In the genomic region with DNA sequence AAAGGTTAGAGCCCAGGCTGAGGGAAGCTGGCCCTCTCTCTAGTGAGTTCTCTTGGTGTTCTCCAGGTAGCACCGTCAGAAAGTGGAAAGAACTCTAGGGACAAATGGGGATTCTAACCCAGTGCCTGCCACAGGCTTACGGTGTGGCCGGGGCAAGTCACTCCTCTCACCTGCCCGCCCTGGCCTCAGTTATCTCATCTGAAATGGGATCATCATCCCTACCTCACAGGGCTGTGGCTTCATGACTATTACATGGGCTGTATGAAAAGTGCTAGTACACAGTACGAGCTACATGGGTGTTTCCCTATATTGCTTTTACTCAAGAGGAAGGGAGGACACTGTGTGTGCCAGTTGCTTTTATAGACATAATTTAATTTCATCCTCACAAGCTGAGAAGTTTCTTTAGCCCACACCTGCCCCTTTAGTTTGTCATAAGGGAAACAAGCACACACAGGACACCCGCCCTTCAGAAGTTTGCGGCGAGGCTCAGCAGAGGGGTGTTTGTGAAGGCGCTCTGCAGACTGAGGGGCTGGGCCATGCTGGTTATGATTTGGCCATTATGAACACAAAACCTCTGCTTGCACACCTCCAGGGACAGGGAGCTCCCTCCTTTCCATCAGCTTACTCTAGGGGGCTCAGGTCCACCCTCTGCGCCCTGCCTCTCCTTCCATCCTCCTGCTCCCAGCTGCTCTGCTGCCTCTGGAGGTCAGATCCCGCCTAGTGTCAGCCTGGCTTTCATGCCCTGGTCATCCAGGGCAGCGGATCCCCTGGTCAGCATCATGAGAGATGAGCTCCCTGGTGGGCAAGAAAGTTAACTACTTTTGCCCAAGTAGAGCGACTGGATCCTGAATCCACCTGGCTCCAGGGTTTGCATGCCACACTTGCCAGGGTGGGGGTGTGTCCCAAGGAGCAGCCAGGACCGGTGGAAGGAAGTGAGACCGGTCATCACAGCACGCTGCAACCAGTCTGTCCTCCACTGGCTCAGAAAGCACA, we compare ENCODE assay signal across 13 cellular contexts. TPM values are rescaled to one million over a fixed set of nuclear protein-coding genes. Genes with fewer than 3 reads are reported as not detected.
DNase-seq lines count a peak whose midpoint lies in the region; ATAC-seq and TF ChIP-seq lines count a peak whose summit lies in the region.
"Had no signal": no experiment of that assay in that cellular context is flagged by ENCODE, and none has a peak within 500 bp of the region (broad histone marks: within the 10 kb centered on the region; RNA-seq: fewer than 3 reads in every experiment).

No MANE protein-coding gene starts in this region.

- CTCF ChIA-PET in T-cell (lab: Charles Lee): no interaction called here
- CTCF ChIA-PET in activated CD4-positive, alpha-beta memory T cell treated with anti-CD3 and anti-CD28 coated beads, Interleukin-2, amount 10 ng/mL, durations not matched to agents 7 days and 5 days (lab: Charles Lee): interaction anchor here (1.1 to 4.8 kb wide), 4 partner anchors 13 to 292 kb away, joined by 3 to 16 read pairs (median 4); no protein-coding TSS in a partner anchor

- DNase-seq in natural killer cell: no peak
- no peak for DNase-seq in natural killer cell treated with Interleukin-12 subunit alpha and Interleukin-12 subunit beta and Interleukin-15 and Interleukin-18, amount 100 ng/mL, for 72 hours (ENCODE audit: low spot score)
- no peak for DNase-seq in T-cell
- peak; percentile 47 for DNase-seq in iPS-NIHi11 (ENCODE audit: low spot score)
- no peak for DNase-seq in LoVo (ENCODE audit: low spot score)
- DNase-seq in putamen (ENCODE audit: low spot score): no peak
- no peak for DNase-seq in activated CD4-positive, alpha-beta memory T cell treated with anti-CD3 and anti-CD28 coated beads, Interleukin-2, amount 10 ng/mL, durations not matched to agents 7 days and 5 days
- DNase-seq: activated CD8-positive, alpha-beta T cell treated with anti-CD3 and anti-CD28 coated beads, Interleukin-2, amount 10 ng/mL, durations not matched to agents 7 days and 5 days; NCI-H2029 treated with DMSO at 0.1 percent for 48 hours; occipital lobe; stimulated activated CD4-positive, alpha-beta T cell treated with anti-CD3 and anti-CD28 coated beads, Interleukin-15, amount 100 ng/mL, for 24 hours had no signal

- ATAC-seq in natural killer cell (no peak), T-cell (replicated peaks in 1 of 4) (no peak), GM18868 (IDR thresholded peaks at IDR 0.05; ENCODE audit: unreplicated experiment) (no peak)
- ATAC-seq in natural killer cell treated with Interleukin-12 subunit alpha and Interleukin-12 subunit beta and Interleukin-15 and Interleukin-18, amount 100 ng/mL, for 72 hours: no peak
- ATAC-seq: activated CD8-positive, alpha-beta T cell treated with anti-CD3 and anti-CD28 coated beads, Interleukin-2, amount 10 ng/mL, durations not matched to agents 7 days and 5 days; activated naive CD4-positive, alpha-beta T cell treated with anti-CD3 and anti-CD28 coated beads, Interleukin-2, amount 50 U/mL, for 72 hours had no signal

- H3K36me3 Mint-ChIP-seq in natural killer cell (no peaks in the 10 kb centered on the region), T-cell (peaks cover 8% of the 10 kb centered on the region)
- no peaks in the 10 kb centered on the region for H3K36me3 Mint-ChIP-seq in natural killer cell treated with Interleukin-12 subunit alpha and Interleukin-12 subunit beta and Interleukin-15 and Interleukin-18, amount 100 ng/mL, for 72 hours
- H3K36me3 Mint-ChIP-seq in activated CD4-positive, alpha-beta memory T cell treated with anti-CD3 and anti-CD28 coated beads, Interleukin-2, amount 10 ng/mL, durations not matched to agents 7 days and 5 days (ENCODE audit: low read depth): peaks cover 20% of the 10 kb centered on the region

- peaks cover 24 to 40% of the 10 kb centered on the region in 2 donors for H3K27me3 Mint-ChIP-seq in natural killer cell (ENCODE audit: low read depth in 2 of 2)
- peaks cover 29 to 35% of the 10 kb centered on the region in 2 donors for H3K27me3 Mint-ChIP-seq in natural killer cell treated with Interleukin-12 subunit alpha and Interleukin-12 subunit beta and Interleukin-15 and Interleukin-18, amount 100 ng/mL, for 72 hours
- peaks cover 43 to 48% of the 10 kb centered on the region in 2 donors for H3K27me3 Mint-ChIP-seq in T-cell
- peaks cover 52% of the 10 kb centered on the region for H3K27me3 Mint-ChIP-seq in activated CD4-positive, alpha-beta memory T cell treated with anti-CD3 and anti-CD28 coated beads, Interleukin-2, amount 10 ng/mL, durations not matched to agents 7 days and 5 days

- H3K9me3 Mint-ChIP-seq in natural killer cell: no peaks in the 10 kb centered on the region
- H3K9me3 Mint-ChIP-seq in natural killer cell treated with Interleukin-12 subunit alpha and Interleukin-12 subunit beta and Interleukin-15 and Interleukin-18, amount 100 ng/mL, for 72 hours: no peaks in the 10 kb centered on the region
- H3K9me3 Mint-ChIP-seq in T-cell: no peaks in the 10 kb centered on the region
- peaks cover 6% of the 10 kb centered on the region for H3K9me3 Mint-ChIP-seq in activated CD4-positive, alpha-beta memory T cell treated with anti-CD3 and anti-CD28 coated beads, Interleukin-2, amount 10 ng/mL, durations not matched to agents 7 days and 5 days

- peak overlapping the region; percentile 35 for H3K4me3 Mint-ChIP-seq in natural killer cell
- H3K4me3 Mint-ChIP-seq in natural killer cell treated with Interleukin-12 subunit alpha and Interleukin-12 subunit beta and Interleukin-15 and Interleukin-18, amount 100 ng/mL, for 72 hours: no peak overlapping the region
- peak overlapping the region; percentile 76 to 83 (median 78) for H3K4me3 Mint-ChIP-seq in T-cell
- no peak overlapping the region for H3K4me3 Mint-ChIP-seq in activated CD4-positive, alpha-beta memory T cell treated with anti-CD3 and anti-CD28 coated beads, Interleukin-2, amount 10 ng/mL, durations not matched to agents 7 days and 5 days

- POLR2A ChIA-PET in T-cell (lab: Charles Lee): no interaction called here
- POLR2A ChIA-PET in activated CD4-positive, alpha-beta memory T cell treated with anti-CD3 and anti-CD28 coated beads, Interleukin-2, amount 10 ng/mL, durations not matched to agents 7 days and 5 days (lab: Charles Lee): interaction anchor here (0.9 to 3.6 kb wide), 4 partner anchors 31 to 213 kb away, joined by 3 to 24 read pairs (median 4); partner anchors contain the start of gene GDPD5

- intact Hi-C loops in natural killer cell (cut with micrococcal nuclease): no loop called here

- H3K4me1 Mint-ChIP-seq in natural killer cell: peaks cover 18 to 29% of the 10 kb centered on the region in 2 donors
- peaks cover 18 to 25% of the 10 kb centered on the region in 2 donors for H3K4me1 Mint-ChIP-seq in natural killer cell treated with Interleukin-12 subunit alpha and Interleukin-12 subunit beta and Interleukin-15 and Interleukin-18, amount 100 ng/mL, for 72 hours (ENCODE audit: low read depth in 2 of 2)
- H3K4me1 Mint-ChIP-seq in T-cell: peaks cover 18 to 26% (median 24%) of the 10 kb centered on the region in 3 donors
- peaks cover 31% of the 10 kb centered on the region for H3K4me1 Mint-ChIP-seq in activated CD4-positive, alpha-beta memory T cell treated with anti-CD3 and anti-CD28 coated beads, Interleukin-2, amount 10 ng/mL, durations not matched to agents 7 days and 5 days

- no peak for TF ChIP-seq CTCF in natural killer cell (IDR thresholded peaks at IDR 0.05)

- H3K27ac Mint-ChIP-seq in natural killer cell: peak overlapping the region in 1 of 2 donors; percentile 39
- H3K27ac Mint-ChIP-seq in natural killer cell treated with Interleukin-12 subunit alpha and Interleukin-12 subunit beta and Interleukin-15 and Interleukin-18, amount 100 ng/mL, for 72 hours: no peak overlapping the region
- H3K27ac Mint-ChIP-seq in T-cell: no peak overlapping the region
- no peak overlapping the region for H3K27ac Mint-ChIP-seq in activated CD4-positive, alpha-beta memory T cell treated with anti-CD3 and anti-CD28 coated beads, Interleukin-2, amount 10 ng/mL, durations not matched to agents 7 days and 5 days
- H3K27ac Mint-ChIP-seq: activated naive CD4-positive, alpha-beta T cell treated with anti-CD3 and anti-CD28 coated beads, Interleukin-2, amount 50 U/mL, for 72 hours had no signal

RNA-seq across cellular contexts. Expression of gene KLHL35, which starts 1.2 kb away (rescaled TPM):
- under 1 TPM; 0.40 to 0.93 (median 0.54) TPM for total RNA-seq in natural killer cell
- total RNA-seq in natural killer cell treated with Interleukin-12 subunit alpha and Interleukin-12 subunit beta and Interleukin-15 and Interleukin-18, amount 100 ng/mL, for 72 hours: 1 to 10 TPM in 1 of 2 donors, under 1 TPM in 1; 0.62 to 1.5 TPM
- total RNA-seq in T-cell: 1 to 10 TPM in 4 of 5 donors, under 1 TPM in 1; 0.33 to 2.9 (median 1.5) TPM
- 1 to 10 TPM in 1 of 2 experiments, under 1 TPM in 1; 0.60 to 1.0 TPM for total RNA-seq in activated CD4-positive, alpha-beta memory T cell treated with anti-CD3 and anti-CD28 coated beads, Interleukin-2, amount 10 ng/mL, durations not matched to agents 7 days and 5 days

RNA-seq across cellular contexts. Expression of gene RPS3, which starts 32.5 kb away (rescaled TPM):
- total RNA-seq in natural killer cell (1,000 to 10,000 TPM; 2,027 to 2,376 (median 2,290) TPM), T-cell (1,000 to 10,000 TPM; 4,604 to 5,380 (median 4,830) TPM)
- total RNA-seq in natural killer cell treated with Interleukin-12 subunit alpha and Interleukin-12 subunit beta and Interleukin-15 and Interleukin-18, amount 100 ng/mL, for 72 hours: 1,000 to 10,000 TPM; 2,083 to 2,343 TPM
- total RNA-seq in activated CD4-positive, alpha-beta memory T cell treated with anti-CD3 and anti-CD28 coated beads, Interleukin-2, amount 10 ng/mL, durations not matched to agents 7 days and 5 days: 1,000 to 10,000 TPM; 2,828 to 2,853 TPM

Comparison
In these comparisons a context has a peak if more than half of its experiments do, and no peak if none do; other contexts are left out.
1. H3K4me3 Mint-ChIP-seq: peak in natural killer cell (single experiment) and T-cell (3 of 3); none in natural killer cell treated with Interleukin-12 subunit alpha and Interleukin-12 subunit beta and Interleukin-15 and Interleukin-18, amount 100 ng/mL, for 72 hours (single experiment) and activated CD4-positive, alpha-beta memory T cell treated with anti-CD3 and anti-CD28 coated beads, Interleukin-2, amount 10 ng/mL, durations not matched to agents 7 days and 5 days (single experiment).